ENCODE assay signal across 20 cellular contexts in the genomic region with DNA sequence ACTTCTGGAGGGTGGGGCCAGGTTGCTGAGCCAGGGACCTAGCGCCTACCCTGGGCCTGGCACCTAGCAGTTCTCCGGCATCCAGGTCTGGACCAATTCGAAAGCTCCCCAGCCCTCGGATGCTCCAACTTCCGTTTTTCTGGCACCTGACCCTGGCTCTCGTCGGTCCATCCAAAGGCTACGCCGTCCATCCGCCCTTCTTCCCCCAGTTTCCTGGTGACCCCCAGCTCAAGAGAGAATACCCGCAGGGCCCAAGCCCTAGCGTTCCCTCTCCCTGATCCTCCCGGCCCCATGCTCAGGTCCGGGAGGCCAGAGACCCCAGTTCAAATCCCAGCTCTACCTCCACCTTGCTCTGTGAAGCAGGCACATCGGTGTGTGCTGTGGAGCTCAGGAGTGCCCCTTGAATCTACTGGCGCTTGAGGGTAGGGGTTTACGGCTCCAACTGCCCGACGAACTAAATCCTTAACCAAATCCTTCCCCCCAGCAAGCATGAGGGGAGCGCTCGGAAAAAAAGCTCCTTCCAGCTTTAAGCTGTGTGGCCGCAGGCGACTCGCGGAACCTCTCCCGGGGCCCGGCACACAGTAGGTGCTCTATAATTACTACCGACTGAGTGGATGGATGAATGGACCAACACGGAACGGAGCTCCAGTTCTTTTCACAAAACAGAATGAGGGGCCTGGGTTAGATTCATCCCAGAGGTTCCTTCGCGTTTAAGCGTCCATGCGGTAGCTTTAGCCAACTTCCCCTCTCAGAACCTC. TPM values are rescaled to one million over a fixed set of nuclear protein-coding genes. Genes with fewer than 3 reads are reported as not detected.
DNase-seq lines count a peak whose midpoint lies in the region; ATAC-seq, FAIRE-seq and TF ChIP-seq lines count a peak whose summit lies in the region.
"Had no signal": no experiment of that assay in that cellular context is flagged by ENCODE, and none has a peak within 500 bp of the region (broad histone marks: within the 10 kb centered on the region; RNA-seq: fewer than 3 reads in every experiment).

No MANE protein-coding gene starts in this region.

- no peak overlapping the region for H4K5ac ChIP-seq in H1 (ENCODE audit: insufficient read length, low read depth, low read length)

- peak overlapping the region; percentile 9 to 70 (median 30) for H3K4me3 ChIP-seq in H1 (ENCODE audit: extremely low read depth in 1 of 4, insufficient read depth in 2 of 4, low read depth in 3 of 4, low read length in 4 of 4)
- H3K4me3 ChIP-seq in neuronal stem cell (ENCODE audit: low read length in 2 of 2) = peak overlapping the region in 1 of 2 donors; percentile 44
- no peak overlapping the region for H3K4me3 ChIP-seq in prostate gland
- H3K4me3 ChIP-seq: right lobe of liver, upper lobe of right lung had no signal

- no peak overlapping the region for H2BK20ac ChIP-seq in H1 (ENCODE audit: low read length)

- H3K9ac ChIP-seq in H1 (replicated peaks in 1 of 4; ENCODE audit: extremely low read depth in 1 of 4, low read depth in 3 of 4, low read length in 3 of 4) (no peak overlapping the region), neuronal stem cell (ENCODE audit: low read depth, low read length, poor library complexity) (no peak overlapping the region)

- H2AFZ ChIP-seq in H1 (ENCODE audit: low read length) = no peak overlapping the region
- peak overlapping the region; percentile 82 for H2AFZ ChIP-seq in neuronal stem cell (ENCODE audit: low read length)

- H3K4ac ChIP-seq in H1 (replicated peaks; ENCODE audit: insufficient read length, low read depth, low read length) (no peak overlapping the region), neuronal stem cell (ENCODE audit: low read length) (no peak overlapping the region)

- H4K8ac ChIP-seq in H1 (ENCODE audit: extremely low read depth, insufficient read depth, low read length) (no peak overlapping the region), neuronal stem cell (ENCODE audit: low read depth, low read length) (no peak overlapping the region)

- H3K4me1 ChIP-seq in H1 (replicated peaks in 1 of 4; ENCODE audit: control insufficient read depth in 3 of 4, insufficient read depth in 4 of 4, low read length in 3 of 4) (peaks cover 13 to 40% (median 26%) of the 10 kb centered on the region in 4 experiments), neuronal stem cell (ENCODE audit: control insufficient read depth in 2 of 2, insufficient read depth in 1 of 2, low read depth in 1 of 2, low read length in 2 of 2) (peaks cover 21 to 24% of the 10 kb centered on the region in 2 donors), prostate gland (replicated peaks) (no peaks in the 10 kb centered on the region)
- H3K4me1 ChIP-seq: right lobe of liver had no signal

- no peak for TF ChIP-seq CTCF in GM20000 (IDR thresholded peaks at IDR 0.05; ENCODE audit: extremely low read depth, missing control alignments)
- TF ChIP-seq CTCF in H1 (IDR thresholded peaks at IDR 0.05; ENCODE audit: control extremely low read depth in 1 of 3, insufficient read depth in 1 of 3, low read depth in 1 of 3, low read length in 3 of 3) = no peak
- no peak for TF ChIP-seq CTCF in prostate gland (IDR thresholded peaks at IDR 0.05)

- no peak for FAIRE-seq in H1 (lab: Jason Lieb, UNC)

- H2BK120ac ChIP-seq in H1 (replicated peaks; ENCODE audit: low read depth, low read length) = no peak overlapping the region
- H2BK120ac ChIP-seq in neuronal stem cell (ENCODE audit: low read depth, low read length) = no peak overlapping the region

- H3K27ac ChIP-seq in H1 (ENCODE audit: low read depth, low read length) (no peak overlapping the region), neuronal stem cell (replicated peaks; ENCODE audit: low read length) (no peak overlapping the region), prostate gland (no peak overlapping the region)
- H3K27ac ChIP-seq: right lobe of liver, RWPE1, upper lobe of right lung had no signal

- no peak overlapping the region for H3K23ac ChIP-seq in H1 (ENCODE audit: insufficient read length)
- H3K23ac ChIP-seq in neuronal stem cell (ENCODE audit: low read depth, low read length, poor library complexity) = peak overlapping the region; percentile 0

- DNase-seq in NCI-H2171 treated with DMSO at 0.1 percent for 48 hours (lab: John Stamatoyannopoulos, UW) (peak; percentile 12), NCI-H2171 (lab: John Stamatoyannopoulos, UW) (no peak), GM20000 (ENCODE audit: low spot score) (peak; percentile 34), H1 (ENCODE audit: low read depth in 1 of 2, low spot score in 2 of 2) (no peak), neuronal stem cell (ENCODE audit: low spot score) (no peak), prostate gland (ENCODE audit: low spot score) (no peak)
- DNase-seq: activated B cell treated with CpG ODN at 0.5 μM for 24 hours; activated T-cell treated with anti-CD3 and anti-CD28 coated beads, Interleukin-2, amount 50 U/mL, for 72 hours; CD8-positive, alpha-beta T cell; EL; NCI-H2107; right lobe of liver; stimulated activated naive CD8-positive, alpha-beta T cell treated with anti-CD3 and anti-CD28 coated beads, Interleukin-15, amount 100 ng/mL, for 72 hours; T-helper 1 cell; upper lobe of right lung had no signal

- H3K14ac ChIP-seq in H1 (ENCODE audit: insufficient read length) (no peak overlapping the region), neuronal stem cell (ENCODE audit: low read length) (no peak overlapping the region)

- H3K18ac ChIP-seq in H1 (ENCODE audit: extremely low read depth, low read length) = no peak overlapping the region
- no peak overlapping the region for H3K18ac ChIP-seq in neuronal stem cell (ENCODE audit: low read length)

- CTCF ChIA-PET in H1 (lab: Charles Lee; ENCODE audit: partially characterized antibody) = interaction anchor here (0.6 to 2.7 kb wide), 9 partner anchors 11 to 1372 kb away, joined by 3 to 21 read pairs (median 4); no protein-coding TSS in a partner anchor

- H3K56ac ChIP-seq in H1 (replicated peaks; ENCODE audit: insufficient read length, low read depth, low read length) = no peak overlapping the region

- peaks cover 0 to 9% of the 10 kb centered on the region in 2 experiments; a peak in 2 of 4 replicates for H3K79me2 ChIP-seq in H1 (ENCODE audit: control insufficient read depth in 1 of 2, insufficient read depth in 2 of 2, low read length in 2 of 2)

- H3K79me1 ChIP-seq in H1 (ENCODE audit: low read depth, low read length) (no peaks in the 10 kb centered on the region; the same call in 1 of the 2 replicates), neuronal stem cell (ENCODE audit: low read depth, low read length) (peaks cover 9% of the 10 kb centered on the region)

- H3K27me3 ChIP-seq in H1 (replicated peaks in 1 of 4; ENCODE audit: control insufficient read depth in 3 of 4, extremely low read depth in 1 of 4, insufficient read depth in 3 of 4, low read length in 3 of 4) = peaks cover 27 to 68% (median 57%) of the 10 kb centered on the region in 4 experiments
- peaks cover 15 to 58% (median 58%) of the 10 kb centered on the region in 3 experiments for H3K27me3 ChIP-seq in neuronal stem cell (ENCODE audit: control insufficient read depth in 3 of 3, insufficient read depth in 3 of 3, low read depth in 1 of 3, low read length in 3 of 3)
- H3K27me3 ChIP-seq in prostate gland (replicated peaks; ENCODE audit: insufficient read depth) = peaks cover 41% of the 10 kb centered on the region

- H3K36me3 ChIP-seq in H1 (ENCODE audit: control insufficient read depth in 2 of 4, insufficient read depth in 4 of 4, low read length in 3 of 4) (no peaks in the 10 kb centered on the region), neuronal stem cell (replicated peaks in 1 of 2; ENCODE audit: control insufficient read depth in 2 of 2, insufficient read depth in 2 of 2, low read length in 2 of 2) (peaks cover 0 to 4% of the 10 kb centered on the region in 2 donors), prostate gland (no peaks in the 10 kb centered on the region)
- H3K36me3 ChIP-seq: right lobe of liver, upper lobe of right lung had no signal

- H2BK5ac ChIP-seq in H1 (ENCODE audit: low read depth, low read length) = no peak overlapping the region
- no peak overlapping the region for H2BK5ac ChIP-seq in neuronal stem cell (ENCODE audit: low read length)

- H2AK5ac ChIP-seq in H1 (ENCODE audit: low read depth, low read length) (no peak overlapping the region), neuronal stem cell (ENCODE audit: low read depth, low read length) (no peak overlapping the region)

- POLR2A ChIA-PET in H1 (lab: Charles Lee; ENCODE audit: partially characterized antibody) = interaction anchor here (0.6 to 4.6 kb wide), 12 partner anchors 10 to 1207 kb away, joined by 3 to 14 read pairs (median 4); no protein-coding TSS in a partner anchor

- TF ChIP-seq POLR2A in H1 (IDR thresholded peaks at IDR 0.05; ENCODE audit: control extremely low read depth in 1 of 2, low read depth in 2 of 2, low read length in 2 of 2) = no peak
- no peak for TF ChIP-seq POLR2A in prostate gland (IDR thresholded peaks at IDR 0.05)

- no peak for TF ChIP-seq EP300 in H1 (IDR thresholded peaks at IDR 0.05; ENCODE audit: borderline replicate concordance in 1 of 2, low read depth in 2 of 2, low read length in 2 of 2)

- H2BK12ac ChIP-seq in H1 (ENCODE audit: low read depth, low read length) = no peak overlapping the region
- H2BK12ac ChIP-seq in neuronal stem cell (ENCODE audit: low read length) = no peak overlapping the region

- H4K91ac ChIP-seq in H1 (replicated peaks; ENCODE audit: insufficient read length, low read length) (no peak overlapping the region), neuronal stem cell (ENCODE audit: low read depth, low read length, poor library complexity) (no peak overlapping the region)

- peaks cover 24% of the 10 kb centered on the region for H3K23me2 ChIP-seq in H1 (ENCODE audit: low read depth, low read length)

- H3K4me2 ChIP-seq in H1 (ENCODE audit: insufficient read depth in 1 of 2, low read depth in 2 of 2, low read length in 2 of 2) = peak overlapping the region; percentile 73 to 94
- H3K4me2 ChIP-seq in neuronal stem cell (ENCODE audit: insufficient read depth, low read length, poor library complexity, severe bottlenecking) = no peak overlapping the region

- no peaks in the 10 kb centered on the region for H3K9me3 ChIP-seq in H1 (ENCODE audit: insufficient read depth in 2 of 2, low read depth in 1 of 2, low read length in 1 of 2)
- peaks cover 0 to 2% of the 10 kb centered on the region in 2 donors for H3K9me3 ChIP-seq in neuronal stem cell (replicated peaks in 1 of 2; ENCODE audit: control insufficient read depth in 2 of 2, insufficient read depth in 1 of 2, low read depth in 1 of 2, low read length in 2 of 2)
- no peaks in the 10 kb centered on the region for H3K9me3 ChIP-seq in prostate gland
- H3K9me3 ChIP-seq: right lobe of liver, upper lobe of right lung had no signal

- intact Hi-C loops in prostate gland (cut with DNase I) = no loop called here

- H2BK15ac ChIP-seq in H1 (ENCODE audit: low read length) = no peak overlapping the region
- H2BK15ac ChIP-seq in neuronal stem cell (ENCODE audit: low read length) = no peak overlapping the region

- 22% methylated on average over 33 of the region's 34 CpGs; no CpG with 5 or more reads in 1 of the 2 experiments for WGBS in H1 (ENCODE audit: extremely low coverage in 1 of 2, insufficient coverage in 1 of 2, insufficient read length in 1 of 2, insufficient replicate concordance in 2 of 2, low coverage in 1 of 2, low lambda C conversion rate in 2 of 2, missing lambda C conversion rate in 1 of 2), 2 experiments
- WGBS in neuronal stem cell (ENCODE audit: extremely low coverage in 2 of 2, insufficient read length in 2 of 2, insufficient replicate concordance in 1 of 2), 2 donors = no CpG with 5 or more reads among the region's 34 CpGs
- WGBS in prostate gland = 17% methylated on average over 34 of the region's 34 CpGs

- peaks cover 13 to 20% of the 10 kb centered on the region in 2 experiments for H4K20me1 ChIP-seq in H1 (replicated peaks in 1 of 2; ENCODE audit: control insufficient read depth in 1 of 2, insufficient read depth in 2 of 2, low read length in 2 of 2)

- ATAC-seq in GM18519 (IDR thresholded peaks at IDR 0.05; ENCODE audit: low FRiP score, unreplicated experiment) = no peak
- no peak for ATAC-seq in HG02884 (IDR thresholded peaks at IDR 0.05; ENCODE audit: unreplicated experiment)
- ATAC-seq: activated T-cell treated with anti-CD3 and anti-CD28 coated beads, Interleukin-2, amount 50 U/mL, for 72 hours; CD8-positive, alpha-beta T cell; natural killer cell treated with Interleukin-12 subunit alpha and Interleukin-12 subunit beta and Interleukin-15 and Interleukin-18, amount 100 ng/mL, for 72 hours; right lobe of liver; stimulated activated naive CD8-positive, alpha-beta T cell treated with anti-CD3 and anti-CD28 coated beads, Interleukin-15, amount 100 ng/mL, for 72 hours; upper lobe of right lung had no signal

- TF ChIP-seq RAD21 in H1 (IDR thresholded peaks at IDR 0.05 in 1 of 2, conservative IDR thresholded peaks at IDR 0.05 in 1 of 2; ENCODE audit: low read depth in 2 of 2, low read length in 2 of 2) = no peak

RNA-seq across cellular contexts. Expression of gene CRMP1, which starts 1.1 kb away (rescaled TPM):
- total RNA-seq in H1 (2021; fragmentation: NEBNext Ultra II Directional; extraction: Animal tissue kit (Norgen Biotek cat#: 25700)) = 117 and 120 TPM in 2 replicates
- 131 and 137 TPM in 2 replicates for polyA plus RNA-seq in H1 (2011; rRNA removed)
- polyA plus RNA-seq in H1 (2011; cell fraction: cytosol; rRNA removed) = 121 TPM
- 117 TPM for polyA plus RNA-seq in H1 (2011; cell fraction: nucleus; rRNA removed)
- polyA plus RNA-seq in H1 (2012, experiment 1 of 2) = 104 to 147 TPM (median 135 TPM) in 4 replicates
- 125 TPM for polyA plus RNA-seq in H1 (2012, experiment 2 of 2)
- 92.2 TPM for polyA plus RNA-seq in H1 (2013, experiment 1 of 2)
- polyA plus RNA-seq in H1 (2013, experiment 2 of 2) = 91.3 TPM
- polyA minus RNA-seq in H1 (2011; rRNA and poly(A)+ RNA removed) = 101 and 107 TPM in 2 replicates
- 75.3 TPM for polyA minus RNA-seq in H1 (2011; cell fraction: cytosol; rRNA and poly(A)+ RNA removed)
- 50.6 TPM for polyA minus RNA-seq in H1 (2011; cell fraction: nucleus; rRNA and poly(A)+ RNA removed)
- polyA plus RNA-seq in neuronal stem cell (2013, experiment 1 of 2) = 122 TPM
- polyA plus RNA-seq in neuronal stem cell (2013, experiment 2 of 2) = 121 TPM
- total RNA-seq in prostate gland = 1 to 10 TPM; 1.4 to 6.0 TPM
- total RNA-seq: activated naive CD8-positive, alpha-beta T cell treated with anti-CD3 and anti-CD28 coated beads for 36 hours; activated T-cell treated with anti-CD3 and anti-CD28 coated beads, Interleukin-2, amount 50 U/mL, for 72 hours; CD8-positive, alpha-beta T cell; natural killer cell treated with Interleukin-12 subunit alpha and Interleukin-12 subunit beta and Interleukin-15 and Interleukin-18, amount 100 ng/mL, for 72 hours had no signal

Comparison
In these comparisons a context has a peak if more than half of its experiments do, and no peak if none do; other contexts are left out.
1. DNase-seq: peak in NCI-H2171 treated with DMSO at 0.1 percent for 48 hours (single experiment) and GM20000 (single experiment); none in NCI-H2171 (single experiment), H1 (0 of 2), neuronal stem cell (single experiment) and prostate gland (single experiment).
2. H3K4me3 ChIP-seq: peak in H1 (4 of 4); none in prostate gland (0 of 2).
3. RNA of gene CRMP1, which starts 1.1 kb away (total RNA-seq): 117 to 120 TPM in H1; 1.4 to 6.0 TPM in prostate gland; every median in the first group is over 10 times any median in the second.